ENCODE assay signal across 1 cellular context in genomic region chr17:78127240-78127887, GRCh38.
TF ChIP-seq lines count a peak whose summit lies in the region.

No MANE protein-coding gene starts in this region.

TF ChIP-seq in K562, 482 proteins besides CTCF, POLR2A, EP300 and RAD21 (continues in another document):
- TF ChIP-seq ELF1 (tag; IDR thresholded peaks at IDR 0.05) (peak; percentile 62), FOXJ3 (CRISPR knock-in tag; IDR thresholded peaks at IDR 0.05) (no peak), MED1 (CRISPR knock-in tag; IDR thresholded peaks at IDR 0.05; ENCODE audit: borderline replicate concordance) (no peak), CBFA2T3 (IDR thresholded peaks at IDR 0.05) (peak; percentile 25; the same call in 1 of the 2 replicates), ZNF121 (CRISPR knock-in tag; conservative IDR thresholded peaks at IDR 0.05) (no peak), PHF8 (IDR thresholded peaks at IDR 0.05; ENCODE audit: borderline replicate concordance, low read length) (peak; percentile 33; the same call in 1 of the 2 replicates), GATA2 (CRISPR knock-in tag; IDR thresholded peaks at IDR 0.05) (no peak), ETV5 (CRISPR knock-in tag; IDR thresholded peaks at IDR 0.05; ENCODE audit: low read depth) (peak; percentile 94), RBFOX2 (IDR thresholded peaks at IDR 0.05; ENCODE audit: low read depth, low read length) (peak; percentile 80), TARDBP (IDR thresholded peaks at IDR 0.05) (no peak), TAF7 (tag; IDR thresholded peaks at IDR 0.05) (peak; percentile 40), NCOR1 (IDR thresholded peaks at IDR 0.05) (peak; percentile 58; the same call in 1 of the 2 replicates), ESRRA (IDR thresholded peaks at IDR 0.05; ENCODE audit: borderline replicate concordance, low read depth) (peak; percentile 86), SAP30 (IDR thresholded peaks at IDR 0.05; ENCODE audit: borderline replicate concordance, insufficient read depth, low read depth, low read length, poor library complexity, severe bottlenecking) (peak; percentile 44), CBX1 (IDR thresholded peaks at IDR 0.05; ENCODE audit: low read depth) (peak; percentile 56; the same call in 1 of the 2 replicates), CEBPZ (IDR thresholded peaks at IDR 0.05; ENCODE audit: borderline replicate concordance, low read depth, low read length) (no peak), SMARCA5 (IDR thresholded peaks at IDR 0.05) (no peak), EWSR1 (IDR thresholded peaks at IDR 0.05; ENCODE audit: borderline replicate concordance, low read depth, partially characterized antibody) (no peak), CREB1 (IDR thresholded peaks at IDR 0.05) (0 out of 2 replicates have a peak, but pooled peaks have one; percentile 32), CREB1 (CRISPR knock-in tag; IDR thresholded peaks at IDR 0.05) (no peak), ZBTB7A (IDR thresholded peaks at IDR 0.05; ENCODE audit: borderline replicate concordance, control insufficient read depth, low read depth, low read length) (peak; percentile 77; the same call in 1 of the 2 replicates), THRAP3 (IDR thresholded peaks at IDR 0.05; ENCODE audit: borderline replicate concordance) (no peak), DMBX1 (CRISPR knock-in tag; IDR thresholded peaks at IDR 0.05; ENCODE audit: borderline replicate concordance) (0 out of 2 replicates have a peak, but pooled peaks have one; percentile 18), HDGF (IDR thresholded peaks at IDR 0.05) (no peak), ZFX (CRISPR knock-in tag; IDR thresholded peaks at IDR 0.05) (peak; percentile 46; the same call in 1 of the 2 replicates), LEF1 (IDR thresholded peaks at IDR 0.05) (peak; percentile 76; the same call in 1 of the 2 replicates), MYC (IDR thresholded peaks at IDR 0.05; ENCODE audit: low read depth, low read length) (peak; percentile 76; the same call in 1 of the 2 replicates), MYC (CRISPR knock-in tag; IDR thresholded peaks at IDR 0.05; ENCODE audit: borderline replicate concordance, low read depth) (0 out of 2 replicates have a peak, but pooled peaks have one; percentile 34), TBL1XR1 (IDR thresholded peaks at IDR 0.05; ENCODE audit: low read length in 2 of 2) (peak in 1 of 2 experiments; percentile 59; a peak in 2 of 4 replicates), ZBTB40 (IDR thresholded peaks at IDR 0.05) (peak; percentile 75), ZBTB40 (CRISPR knock-in tag; IDR thresholded peaks at IDR 0.05) (no peak), ZNF174 (CRISPR knock-in tag; IDR thresholded peaks at IDR 0.05) (no peak), ATF6 (CRISPR knock-in tag; IDR thresholded peaks at IDR 0.05) (0 out of 2 replicates have a peak, but pooled peaks have one; percentile 16), TBP (optimal IDR thresholded peaks at IDR 0.05; ENCODE audit: low read depth, low read length) (peak; percentile 23)
- TF ChIP-seq, protein P1, sequence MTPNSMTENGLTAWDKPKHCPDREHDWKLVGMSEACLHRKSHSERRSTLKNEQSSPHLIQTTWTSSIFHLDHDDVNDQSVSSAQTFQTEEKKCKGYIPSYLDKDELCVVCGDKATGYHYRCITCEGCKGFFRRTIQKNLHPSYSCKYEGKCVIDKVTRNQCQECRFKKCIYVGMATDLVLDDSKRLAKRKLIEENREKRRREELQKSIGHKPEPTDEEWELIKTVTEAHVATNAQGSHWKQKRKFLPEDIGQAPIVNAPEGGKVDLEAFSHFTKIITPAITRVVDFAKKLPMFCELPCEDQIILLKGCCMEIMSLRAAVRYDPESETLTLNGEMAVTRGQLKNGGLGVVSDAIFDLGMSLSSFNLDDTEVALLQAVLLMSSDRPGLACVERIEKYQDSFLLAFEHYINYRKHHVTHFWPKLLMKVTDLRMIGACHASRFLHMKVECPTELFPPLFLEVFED (CRISPR knock-in tag; conservative IDR thresholded peaks at IDR 0.05), result no peak
- TF ChIP-seq, protein P2, sequence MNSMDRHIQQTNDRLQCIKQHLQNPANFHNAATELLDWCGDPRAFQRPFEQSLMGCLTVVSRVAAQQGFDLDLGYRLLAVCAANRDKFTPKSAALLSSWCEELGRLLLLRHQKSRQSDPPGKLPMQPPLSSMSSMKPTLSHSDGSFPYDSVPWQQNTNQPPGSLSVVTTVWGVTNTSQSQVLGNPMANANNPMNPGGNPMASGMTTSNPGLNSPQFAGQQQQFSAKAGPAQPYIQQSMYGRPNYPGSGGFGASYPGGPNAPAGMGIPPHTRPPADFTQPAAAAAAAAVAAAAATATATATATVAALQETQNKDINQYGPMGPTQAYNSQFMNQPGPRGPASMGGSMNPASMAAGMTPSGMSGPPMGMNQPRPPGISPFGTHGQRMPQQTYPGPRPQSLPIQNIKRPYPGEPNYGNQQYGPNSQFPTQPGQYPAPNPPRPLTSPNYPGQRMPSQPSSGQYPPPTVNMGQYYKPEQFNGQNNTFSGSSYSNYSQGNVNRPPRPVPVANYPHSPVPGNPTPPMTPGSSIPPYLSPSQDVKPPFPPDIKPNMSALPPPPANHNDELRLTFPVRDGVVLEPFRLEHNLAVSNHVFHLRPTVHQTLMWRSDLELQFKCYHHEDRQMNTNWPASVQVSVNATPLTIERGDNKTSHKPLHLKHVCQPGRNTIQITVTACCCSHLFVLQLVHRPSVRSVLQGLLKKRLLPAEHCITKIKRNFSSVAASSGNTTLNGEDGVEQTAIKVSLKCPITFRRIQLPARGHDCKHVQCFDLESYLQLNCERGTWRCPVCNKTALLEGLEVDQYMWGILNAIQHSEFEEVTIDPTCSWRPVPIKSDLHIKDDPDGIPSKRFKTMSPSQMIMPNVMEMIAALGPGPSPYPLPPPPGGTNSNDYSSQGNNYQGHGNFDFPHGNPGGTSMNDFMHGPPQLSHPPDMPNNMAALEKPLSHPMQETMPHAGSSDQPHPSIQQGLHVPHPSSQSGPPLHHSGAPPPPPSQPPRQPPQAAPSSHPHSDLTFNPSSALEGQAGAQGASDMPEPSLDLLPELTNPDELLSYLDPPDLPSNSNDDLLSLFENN (IDR thresholded peaks at IDR 0.05; ENCODE audit: low read depth in 2 of 2, low read length in 2 of 2), result 0 out of 4 replicates have a peak, but pooled peaks of 1 of the 2 experiments have one; percentile 27
- TF ChIP-seq, protein P3, sequence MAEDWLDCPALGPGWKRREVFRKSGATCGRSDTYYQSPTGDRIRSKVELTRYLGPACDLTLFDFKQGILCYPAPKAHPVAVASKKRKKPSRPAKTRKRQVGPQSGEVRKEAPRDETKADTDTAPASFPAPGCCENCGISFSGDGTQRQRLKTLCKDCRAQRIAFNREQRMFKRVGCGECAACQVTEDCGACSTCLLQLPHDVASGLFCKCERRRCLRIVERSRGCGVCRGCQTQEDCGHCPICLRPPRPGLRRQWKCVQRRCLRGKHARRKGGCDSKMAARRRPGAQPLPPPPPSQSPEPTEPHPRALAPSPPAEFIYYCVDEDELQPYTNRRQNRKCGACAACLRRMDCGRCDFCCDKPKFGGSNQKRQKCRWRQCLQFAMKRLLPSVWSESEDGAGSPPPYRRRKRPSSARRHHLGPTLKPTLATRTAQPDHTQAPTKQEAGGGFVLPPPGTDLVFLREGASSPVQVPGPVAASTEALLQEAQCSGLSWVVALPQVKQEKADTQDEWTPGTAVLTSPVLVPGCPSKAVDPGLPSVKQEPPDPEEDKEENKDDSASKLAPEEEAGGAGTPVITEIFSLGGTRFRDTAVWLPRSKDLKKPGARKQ (CRISPR knock-in tag; IDR thresholded peaks at IDR 0.05), result no peak
- TF ChIP-seq, protein P4, sequence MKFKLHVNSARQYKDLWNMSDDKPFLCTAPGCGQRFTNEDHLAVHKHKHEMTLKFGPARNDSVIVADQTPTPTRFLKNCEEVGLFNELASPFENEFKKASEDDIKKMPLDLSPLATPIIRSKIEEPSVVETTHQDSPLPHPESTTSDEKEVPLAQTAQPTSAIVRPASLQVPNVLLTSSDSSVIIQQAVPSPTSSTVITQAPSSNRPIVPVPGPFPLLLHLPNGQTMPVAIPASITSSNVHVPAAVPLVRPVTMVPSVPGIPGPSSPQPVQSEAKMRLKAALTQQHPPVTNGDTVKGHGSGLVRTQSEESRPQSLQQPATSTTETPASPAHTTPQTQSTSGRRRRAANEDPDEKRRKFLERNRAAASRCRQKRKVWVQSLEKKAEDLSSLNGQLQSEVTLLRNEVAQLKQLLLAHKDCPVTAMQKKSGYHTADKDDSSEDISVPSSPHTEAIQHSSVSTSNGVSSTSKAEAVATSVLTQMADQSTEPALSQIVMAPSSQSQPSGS (CRISPR knock-in tag; IDR thresholded peaks at IDR 0.05), result no peak
